ENCODE assay signal across 8 cellular contexts in genomic region chr5:173324115-173325001, GRCh38. TPM values are rescaled to one million over a fixed set of nuclear protein-coding genes. Genes with fewer than 3 reads are reported as not detected.
A peak's percentile ranks its signal among the peaks of the same experiment; 100 is the strongest.
DNase-seq lines count a peak whose midpoint lies in the region; ATAC-seq and TF ChIP-seq lines count a peak whose summit lies in the region.

No MANE protein-coding gene starts in this region.

- no peaks in the 10 kb centered on the region for H3K9me3 ChIP-seq in testis

- H3K4me1 ChIP-seq in testis, result peaks cover 45% of the 10 kb centered on the region

- no peak for ATAC-seq in activated naive CD8-positive, alpha-beta T cell treated with anti-CD3 and anti-CD28 coated beads, Interleukin-2, amount 50 U/mL, for 24 hours
- no peak for ATAC-seq in HG02840 (IDR thresholded peaks at IDR 0.05; ENCODE audit: low FRiP score, unreplicated experiment)

- peak; percentile 73 for DNase-seq in AG20443 (ENCODE audit: low spot score)
- peak; percentile 50 for DNase-seq in HFFc6
- no peak for DNase-seq in activated naive CD8-positive, alpha-beta T cell treated with anti-CD3 and anti-CD28 coated beads, Interleukin-2, amount 50 U/mL, for 24 hours
- DNase-seq in inferior parietal cortex (ENCODE audit: extremely low spot score), result peak; percentile 57
- DNase-seq in testis, result peak; percentile 60
- no peak for DNase-seq in activated gamma-delta T cell (lab: John Stamatoyannopoulos, UW)
- no peak for DNase-seq in stimulated activated CD4-positive, alpha-beta T cell treated with anti-CD3 and anti-CD28 coated beads, Interleukin-4, amount 100 ng/mL, for 1 hour

- no peak for TF ChIP-seq POLR2A in testis (IDR thresholded peaks at IDR 0.05)

- no peaks in the 10 kb centered on the region for H3K9me3 Mint-ChIP-seq in HFFc6
- no peaks in the 10 kb centered on the region for H3K9me3 Mint-ChIP-seq in activated naive CD8-positive, alpha-beta T cell treated with anti-CD3 and anti-CD28 coated beads, Interleukin-2, amount 50 U/mL, for 24 hours

- H3K36me3 ChIP-seq in testis (ENCODE audit: low read depth, missing control alignments), result no peaks in the 10 kb centered on the region

- WGBS in testis, 2 donors, result 24 to 38% methylated on average over 29 of the region's 29 CpGs

- H3K4me1 Mint-ChIP-seq in HFFc6 (ENCODE audit: low read depth), result peaks cover 76% of the 10 kb centered on the region
- peaks cover 38% of the 10 kb centered on the region for H3K4me1 Mint-ChIP-seq in activated naive CD8-positive, alpha-beta T cell treated with anti-CD3 and anti-CD28 coated beads, Interleukin-2, amount 50 U/mL, for 24 hours

- H3K4me3 ChIP-seq in testis, result no peak overlapping the region

- TF ChIP-seq CTCF in HFFc6 (IDR thresholded peaks at IDR 0.05), result no peak
- no peak for TF ChIP-seq CTCF in testis (IDR thresholded peaks at IDR 0.05)

- H3K27me3 ChIP-seq in testis, result no peaks in the 10 kb centered on the region

- H3K4me3 Mint-ChIP-seq in HFFc6, result peak overlapping the region; percentile 96
- H3K4me3 Mint-ChIP-seq in activated naive CD8-positive, alpha-beta T cell treated with anti-CD3 and anti-CD28 coated beads, Interleukin-2, amount 50 U/mL, for 24 hours, result peak overlapping the region; percentile 91

- H3K27ac Mint-ChIP-seq in HFFc6, result peak overlapping the region; percentile 89
- H3K27ac Mint-ChIP-seq in activated naive CD8-positive, alpha-beta T cell treated with anti-CD3 and anti-CD28 coated beads, Interleukin-2, amount 50 U/mL, for 24 hours, result no peak overlapping the region

- peaks cover 63% of the 10 kb centered on the region for H3K36me3 Mint-ChIP-seq in HFFc6 (ENCODE audit: low read depth)
- peaks cover 62% of the 10 kb centered on the region for H3K36me3 Mint-ChIP-seq in activated naive CD8-positive, alpha-beta T cell treated with anti-CD3 and anti-CD28 coated beads, Interleukin-2, amount 50 U/mL, for 24 hours (ENCODE audit: low read depth)

- H3K27me3 Mint-ChIP-seq in HFFc6 (ENCODE audit: insufficient read depth), result peaks cover 8% of the 10 kb centered on the region
- peaks cover 66% of the 10 kb centered on the region for H3K27me3 Mint-ChIP-seq in activated naive CD8-positive, alpha-beta T cell treated with anti-CD3 and anti-CD28 coated beads, Interleukin-2, amount 50 U/mL, for 24 hours

- intact Hi-C loops in testis (cut with DNase I; ENCODE audit: low total_unique reads), result no loop called here

- peak overlapping the region; percentile 9 to 30 for H3K27ac ChIP-seq in testis

RNA-seq across cellular contexts. Expression of gene STC2, which starts 3.9 kb away (rescaled TPM):
- total RNA-seq in HFFc6 (2021; fragmentation: NEBNext Ultra II Directional; extraction: Animal tissue kit (Norgen Biotek cat#: 25700)), result 10 to 100 TPM; 66.3 to 89.0 (median 71.5) TPM
- 1 to 10 TPM in 1 of 2 donors, under 1 TPM in 1; 0.87 to 2.0 TPM for total RNA-seq in testis
- polyA plus RNA-seq in testis (ENCODE audit: insufficient read depth, low read depth, low replicate concordance), result 2.0 TPM

Comparison
In these comparisons a context has a peak if more than half of its experiments do, and no peak if none do; other contexts are left out.
1. DNase-seq: peak in AG20443 (single experiment), HFFc6 (single experiment), inferior parietal cortex (single experiment) and testis (single experiment); none in activated naive CD8-positive, alpha-beta T cell treated with anti-CD3 and anti-CD28 coated beads, Interleukin-2, amount 50 U/mL, for 24 hours (single experiment), activated gamma-delta T cell (single experiment) and stimulated activated CD4-positive, alpha-beta T cell treated with anti-CD3 and anti-CD28 coated beads, Interleukin-4, amount 100 ng/mL, for 1 hour (single experiment).
2. RNA of gene STC2, which starts 3.9 kb away (total RNA-seq): 66.3 to 89.0 TPM in HFFc6; 0.87 to 2.0 TPM in testis; every median in the first group is over 10 times any median in the second.